In genomic region chr19:28472111-28472510, GRCh38 we compare ENCODE assay signal across 17 cellular contexts.
DNase-seq lines count a peak whose midpoint lies in the region; ATAC-seq and TF ChIP-seq lines count a peak whose summit lies in the region.
"Had no signal": no experiment of that assay in that cellular context is flagged by ENCODE, and none has a peak within 500 bp of the region (broad histone marks: within the 10 kb centered on the region; RNA-seq: fewer than 3 reads in every experiment).

No MANE protein-coding gene starts in this region.

- H3K9ac ChIP-seq in GM23248: no peak overlapping the region
- H3K9ac ChIP-seq: KMS-11 had no signal

- 0 out of 2 replicates have a peak, but pooled peaks cover 8% of the 10 kb centered on the region for H3K27me3 ChIP-seq in GM23248 (replicated peaks; ENCODE audit: insufficient read depth)
- H3K27me3 ChIP-seq in osteoblast (ENCODE audit: insufficient read depth, low read length): no peaks in the 10 kb centered on the region
- H3K27me3 ChIP-seq in foreskin keratinocyte: no peaks in the 10 kb centered on the region

- H3K4me2 ChIP-seq in GM23248 (ENCODE audit: unreplicated experiment): no peak overlapping the region
- no peak overlapping the region for H3K4me2 ChIP-seq in osteoblast (ENCODE audit: insufficient read depth, low read length)
- H3K4me2 ChIP-seq: GM23338, KMS-11 had no signal

- DNase-seq in AG10803 (ENCODE audit: low read depth): peak; percentile 47
- peak; percentile 57 for DNase-seq in GM23248
- DNase-seq in astrocyte of the spinal cord (ENCODE audit: low read depth, low spot score): peak; percentile 2
- peak; percentile 66 for DNase-seq in osteoblast (ENCODE audit: insufficient read length, low spot score, missing footprints)
- DNase-seq in NCI-H1694 treated with DMSO at 0.1 percent for 48 hours (lab: John Stamatoyannopoulos, UW): no peak
- no peak for DNase-seq in DMS79 treated with DMSO at 0.1 percent for 48 hours (lab: John Stamatoyannopoulos, UW)
- DNase-seq in foreskin keratinocyte: no peak
- no peak for DNase-seq in 8988T
- DNase-seq: DMS153, NCI-H1092, NCI-H1694, NCI-H446 treated with DMSO at 0.1 percent for 48 hours, NCI-H82, SHP77 had no signal

- H3K79me2 ChIP-seq in GM23248 (ENCODE audit: insufficient read depth): no peaks in the 10 kb centered on the region
- H3K79me2 ChIP-seq in osteoblast (ENCODE audit: insufficient read depth, low read length): no peaks in the 10 kb centered on the region

- H3F3A ChIP-seq in GM23248 (ENCODE audit: insufficient read depth): peaks cover 12% of the 10 kb centered on the region

- no peak overlapping the region for H3K27ac ChIP-seq in GM23248
- no peak overlapping the region for H3K27ac ChIP-seq in osteoblast (ENCODE audit: low read depth, low read length)
- no peak overlapping the region for H3K27ac ChIP-seq in foreskin keratinocyte
- H3K27ac ChIP-seq: KMS-11 had no signal

- no peaks in the 10 kb centered on the region for H4K20me1 ChIP-seq in GM23248 (ENCODE audit: insufficient read depth)
- no peaks in the 10 kb centered on the region for H4K20me1 ChIP-seq in osteoblast (ENCODE audit: insufficient read depth, low read length)

- H2AFZ ChIP-seq in GM23248: no peak overlapping the region
- no peak overlapping the region for H2AFZ ChIP-seq in osteoblast (ENCODE audit: low read length)
- H2AFZ ChIP-seq: GM23338 had no signal

- no peak for ATAC-seq in foreskin keratinocyte
- ATAC-seq: GM23338, SK-N-SH treated with all-trans-retinoic acid at 6 μM for 48 hours had no signal

- peaks cover 33% of the 10 kb centered on the region for H3K4me1 ChIP-seq in GM23248 (ENCODE audit: insufficient read depth)
- H3K4me1 ChIP-seq in osteoblast (ENCODE audit: insufficient read depth, low read length): peaks cover 8% of the 10 kb centered on the region
- peaks cover 4% of the 10 kb centered on the region for H3K4me1 ChIP-seq in foreskin keratinocyte

- H3K4me3 ChIP-seq in AG10803 (ENCODE audit: low read length) (no peak overlapping the region), GM23248 (no peak overlapping the region), astrocyte of the spinal cord (ENCODE audit: low read depth, low read length) (no peak overlapping the region), osteoblast (ENCODE audit: insufficient read depth, low read length) (no peak overlapping the region)
- H3K4me3 ChIP-seq: GM23338 had no signal

- TF ChIP-seq CTCF in AG10803 (conservative IDR thresholded peaks at IDR 0.05; ENCODE audit: low read length): no peak
- TF ChIP-seq CTCF in astrocyte of the spinal cord (IDR thresholded peaks at IDR 0.05; ENCODE audit: low read depth, low read length): no peak
- TF ChIP-seq CTCF in osteoblast (IDR thresholded peaks at IDR 0.05; ENCODE audit: extremely low read depth, low read depth, low read length): no peak
- no peak for TF ChIP-seq CTCF in foreskin keratinocyte (conservative IDR thresholded peaks at IDR 0.05)

- in situ Hi-C loops in GM23248 (cut with MboI) (no loop called here), astrocyte of the spinal cord (cut with HindIII; ENCODE audit: low sequenced_read_pairs) (no loop called here)

- H3K9me3 ChIP-seq in GM23248 (ENCODE audit: low read depth) (no peaks in the 10 kb centered on the region), osteoblast (ENCODE audit: low read depth, low read length) (peaks cover 3% of the 10 kb centered on the region)

- no peaks in the 10 kb centered on the region for H3K36me3 ChIP-seq in GM23248 (ENCODE audit: low read depth)
- H3K36me3 ChIP-seq in osteoblast (ENCODE audit: insufficient read depth, low read length): no peaks in the 10 kb centered on the region

- no peaks in the 10 kb centered on the region for H3K9me2 ChIP-seq in GM23248 (ENCODE audit: insufficient read depth)

- 45 to 55% methylated on average over 2 of the region's 2 CpGs for WGBS in GM23248 (ENCODE audit: low coverage in 1 of 2, low lambda C conversion rate in 2 of 2, missing lambda C conversion rate in 2 of 2), 2 experiments

Comparison
In these comparisons a context has a peak if more than half of its experiments do, and no peak if none do; other contexts are left out.
1. DNase-seq: peak in AG10803 (single experiment), GM23248 (single experiment), astrocyte of the spinal cord (single experiment) and osteoblast (single experiment); none in NCI-H1694 treated with DMSO at 0.1 percent for 48 hours (single experiment), DMS79 treated with DMSO at 0.1 percent for 48 hours (single experiment), foreskin keratinocyte (0 of 2) and 8988T (single experiment).